Comparison of ENCODE assay signal across 1 cellular context in genomic region chr3:141735789-141736465, GRCh38.
TF ChIP-seq lines count a peak whose summit lies in the region.

No MANE protein-coding gene starts in this region.

TF ChIP-seq in H1, 55 proteins besides CTCF, POLR2A, EP300 and RAD21:
- TF ChIP-seq KDM5A (IDR thresholded peaks at IDR 0.05; ENCODE audit: low read length) (no peak), POU5F1 (IDR thresholded peaks at IDR 0.05; ENCODE audit: low read depth, low read length) (no peak), SP1 (IDR thresholded peaks at IDR 0.05; ENCODE audit: low read depth, low read length) (no peak), CREB1 (IDR thresholded peaks at IDR 0.05) (no peak), BACH1 (IDR thresholded peaks at IDR 0.05; ENCODE audit: low read length) (no peak), POLR2AphosphoS5 (IDR thresholded peaks at IDR 0.05; ENCODE audit: low read depth, low read length) (no peak)
